17 cellular contexts compared by ENCODE assay signal in genomic region chr17:49566668-49567071, GRCh38. TPM values are rescaled to one million over a fixed set of nuclear protein-coding genes. Genes with fewer than 3 reads are reported as not detected.
DNase-seq lines count a peak whose midpoint lies in the region; ATAC-seq and TF ChIP-seq lines count a peak whose summit lies in the region.
"Had no signal": no experiment of that assay in that cellular context is flagged by ENCODE, and none has a peak within 500 bp of the region (broad histone marks: within the 10 kb centered on the region; RNA-seq: fewer than 3 reads in every experiment).

No MANE protein-coding gene starts in this region.

- POLR2A ChIA-PET in IMR-90 (lab: Charles Lee; ENCODE audit: unreplicated experiment) = no interaction called here

- no peaks in the 10 kb centered on the region for H3K79me1 ChIP-seq in IMR-90 (ENCODE audit: low read depth in 1 of 2, low read length in 2 of 2)

- no peak overlapping the region for H2BK120ac ChIP-seq in IMR-90 (ENCODE audit: low read depth, low read length)

- H3K56ac ChIP-seq in IMR-90 (ENCODE audit: extremely low read depth, insufficient read depth, low read length) = no peak overlapping the region

- in situ Hi-C loops in IMR-90 (cut with MboI; ENCODE audit: low sequenced_read_pairs) (loop anchor here (10.0 kb wide), 1 partner anchor 218 kb away; the partner anchor contains the start of gene KAT7), GM13977 (cut with MboI; ENCODE audit: low pct_unique_long_range_greater_than_20kb, low sequenced_read_pairs, unreplicated experiment) (loop anchor here (25.0 kb wide), 2 partner anchors 271 to 421 kb away; partner anchors contain the start of genes DLX3 and TAC4)

- no peak overlapping the region for H3K4ac ChIP-seq in IMR-90 (ENCODE audit: low read depth, low read length)

- no peak for TF ChIP-seq CTCF in IMR-90 (conservative IDR thresholded peaks at IDR 0.05; ENCODE audit: low read depth, low read length)
- TF ChIP-seq CTCF in lower lobe of right lung (IDR thresholded peaks at IDR 0.05) = no peak
- no peak for TF ChIP-seq CTCF in testis (IDR thresholded peaks at IDR 0.05)
- TF ChIP-seq CTCF in GM13977 (IDR thresholded peaks at IDR 0.05; ENCODE audit: extremely low read depth, insufficient read depth, missing control alignments) = no peak

- 0 out of 2 replicates have a peak, but pooled peaks cover 6% of the 10 kb centered on the region for H4K20me1 ChIP-seq in IMR-90 (ENCODE audit: insufficient read depth, low read length)

- H3K23ac ChIP-seq in IMR-90 (ENCODE audit: low read depth, low read length) = no peak overlapping the region

- H3K36me3 ChIP-seq in IMR-90 (ENCODE audit: control insufficient read depth, insufficient read depth, low read length) = no peaks in the 10 kb centered on the region
- no peaks in the 10 kb centered on the region for H3K36me3 ChIP-seq in lower lobe of right lung
- no peaks in the 10 kb centered on the region for H3K36me3 ChIP-seq in testis (ENCODE audit: low read depth, missing control alignments)
- H3K36me3 ChIP-seq: Peyer's patch had no signal

- ATAC-seq in IMR-90 (ENCODE audit: low read depth) (no peak), lower lobe of right lung (no peak), HG03354 (IDR thresholded peaks at IDR 0.05; ENCODE audit: poor library complexity, severe bottlenecking, unreplicated experiment) (no peak), HG03565 (IDR thresholded peaks at IDR 0.05; ENCODE audit: unreplicated experiment) (no peak)
- no peak for ATAC-seq in activated CD4-positive, CD25-positive, alpha-beta regulatory T cell treated with anti-CD3 and anti-CD28 coated beads, Interleukin-2, amount 50 U/mL, for 24 hours

- H2AFZ ChIP-seq in IMR-90 (replicated peaks; ENCODE audit: low read length, poor library complexity) = no peak overlapping the region

- H3K9me1 ChIP-seq in IMR-90 (ENCODE audit: insufficient read depth, low read length) = no peaks in the 10 kb centered on the region

- no peak overlapping the region for H2BK5ac ChIP-seq in IMR-90 (ENCODE audit: low read depth, low read length, poor library complexity, severe bottlenecking)

- H3K4me1 ChIP-seq in IMR-90 (ENCODE audit: control insufficient read depth, insufficient read depth, low read length) (no peaks in the 10 kb centered on the region), lower lobe of right lung (peaks cover 40% of the 10 kb centered on the region), testis (peaks cover 31% of the 10 kb centered on the region)

- no CpG with 5 or more reads among the region's 5 CpGs for WGBS in IMR-90 (ENCODE audit: extremely low coverage in 2 of 2, insufficient read length in 1 of 2), 2 experiments
- WGBS in testis, 2 donors = 38 to 62% methylated on average over 5 of the region's 5 CpGs

- CTCF ChIA-PET in IMR-90 (lab: Yijun Ruan, JAX) = no interaction called here

- H3K18ac ChIP-seq in IMR-90 (ENCODE audit: low read depth, low read length) = no peak overlapping the region

- H3K4me3 ChIP-seq in IMR-90 (ENCODE audit: insufficient read depth, low read depth, low read length) = no peak overlapping the region
- no peak overlapping the region for H3K4me3 ChIP-seq in lower lobe of right lung
- H3K4me3 ChIP-seq in testis = no peak overlapping the region
- H3K4me3 ChIP-seq: Peyer's patch had no signal

- no peak overlapping the region for H2AK5ac ChIP-seq in IMR-90 (ENCODE audit: low read depth, low read length)

- no peak overlapping the region for H2BK15ac ChIP-seq in IMR-90 (ENCODE audit: low read depth, low read length)

- no peaks in the 10 kb centered on the region for H3K9me3 ChIP-seq in IMR-90 (ENCODE audit: control insufficient read depth, insufficient read depth, low read length)
- H3K9me3 ChIP-seq in lower lobe of right lung = no peaks in the 10 kb centered on the region
- H3K9me3 ChIP-seq in testis = no peaks in the 10 kb centered on the region
- H3K9me3 ChIP-seq: Peyer's patch had no signal

- TF ChIP-seq POLR2A in IMR-90 (IDR thresholded peaks at IDR 0.05; ENCODE audit: low read depth, low read length) (no peak), testis (IDR thresholded peaks at IDR 0.05) (no peak)

- H3K27ac ChIP-seq in IMR-90 (ENCODE audit: insufficient read depth, low read length) (no peak overlapping the region), lower lobe of right lung (peak overlapping the region; percentile 59), testis (peak overlapping the region; percentile 70 to 84)

- no peak for TF ChIP-seq RAD21 in IMR-90 (IDR thresholded peaks at IDR 0.05; ENCODE audit: low read length)

- H4K91ac ChIP-seq in IMR-90 (ENCODE audit: insufficient read depth, low read depth, low read length) = no peak overlapping the region

- H2AK9ac ChIP-seq in IMR-90 (replicated peaks; ENCODE audit: low read depth, low read length, poor library complexity) = no peak overlapping the region

- no peak overlapping the region for H3K4me2 ChIP-seq in IMR-90 (ENCODE audit: low read depth, low read length)

- no peak overlapping the region for H2BK20ac ChIP-seq in IMR-90 (ENCODE audit: low read depth, low read length)

- H3K14ac ChIP-seq in IMR-90 (replicated peaks; ENCODE audit: low read depth, low read length) = no peak overlapping the region

- BruUV-seq in IMR-90 (replicated peaks; lab: Mats Ljungman, UMichigan) = no TSS peak

- intact Hi-C loops in IMR-90 (cut with micrococcal nuclease) = no loop called here
- intact Hi-C loops in lower lobe of right lung (cut with DNase I) = no loop called here
- intact Hi-C loops in testis (cut with DNase I; ENCODE audit: low total_unique reads) = loop anchor here (5.0 kb wide), 1 partner anchor 281 kb away; the partner anchor contains the start of gene TAC4

- H3K27me3 ChIP-seq in IMR-90 (ENCODE audit: control insufficient read depth, insufficient read depth, low read length) (peaks cover 35% of the 10 kb centered on the region), lower lobe of right lung (ENCODE audit: low read depth) (no peaks in the 10 kb centered on the region), testis (no peaks in the 10 kb centered on the region)
- H3K27me3 ChIP-seq: Peyer's patch had no signal

- dilution Hi-C loops in IMR-90 (cut with HindIII; ENCODE audit: low sequenced_read_pairs, unreplicated experiment) = no loop called here

- no peak overlapping the region for H3K9ac ChIP-seq in IMR-90 (ENCODE audit: low read depth, low read length)

- DNase-seq in IMR-90 (no peak), cerebellar cortex (ENCODE audit: low spot score) (peak; percentile 55), lower lobe of right lung (peak; percentile 32), testis (peak; percentile 32), GM13977 (ENCODE audit: low spot score) (no peak)
- DNase-seq: activated CD4-positive, alpha-beta T cell treated with anti-CD3 and anti-CD28 coated beads for 1 hour; activated naive CD4-positive, alpha-beta T cell treated with anti-CD3 and anti-CD28 coated beads, Interleukin-2, amount 50 U/mL, for 16 hours; AML-193; glutamatergic neuron; NCI-H526 treated with DMSO at 0.1 percent for 48 hours; stimulated activated CD4-positive, alpha-beta T cell treated with anti-CD3 and anti-CD28 coated beads, Interleukin-2, amount 100 ng/mL, for 48 hours; T-helper 2 cell had no signal

- no peak overlapping the region for H4K8ac ChIP-seq in IMR-90 (ENCODE audit: low read depth in 2 of 2, low read length in 2 of 2)

- H4K5ac ChIP-seq in IMR-90 (ENCODE audit: low read depth, low read length) = no peak overlapping the region

TF ChIP-seq in IMR-90, 13 proteins besides CTCF, POLR2A, EP300 and RAD21:
- TF ChIP-seq CEBPB (IDR thresholded peaks at IDR 0.05; ENCODE audit: low read depth, low read length) (peak; percentile 93), BHLHE40 (IDR thresholded peaks at IDR 0.05; ENCODE audit: low read depth, low read length) (no peak)

RNA-seq across cellular contexts. Expression of gene NXPH3, which starts 9.0 kb away (rescaled TPM):
- total RNA-seq in IMR-90 (2012; rRNA removed) (0.18 and 0.28 TPM in 2 replicates), lower lobe of right lung (4.5 TPM), testis (1 to 10 TPM; 4.1 to 5.6 TPM)
- polyA plus RNA-seq in IMR-90 (2012; rRNA removed) (0.20 and 0.31 TPM in 2 replicates), testis (ENCODE audit: insufficient read depth, low read depth, low replicate concordance) (5.8 TPM)
- polyA plus RNA-seq in IMR-90 (2012; cell fraction: cytosol; rRNA removed) = 0.22 and 0.25 TPM in 2 replicates
- polyA plus RNA-seq in IMR-90 (2012; cell fraction: nucleus; rRNA removed; ENCODE audit: low replicate concordance) = 0.03 and 0.14 TPM in 2 replicates
- total RNA-seq: myocyte had no signal

Comparison
In these comparisons a context has a peak if more than half of its experiments do, and no peak if none do; other contexts are left out.
1. DNase-seq: peak in cerebellar cortex (single experiment), lower lobe of right lung (single experiment) and testis (single experiment); none in IMR-90 (single experiment) and GM13977 (single experiment).